25 cellular contexts compared by ENCODE assay signal in the genomic region with DNA sequence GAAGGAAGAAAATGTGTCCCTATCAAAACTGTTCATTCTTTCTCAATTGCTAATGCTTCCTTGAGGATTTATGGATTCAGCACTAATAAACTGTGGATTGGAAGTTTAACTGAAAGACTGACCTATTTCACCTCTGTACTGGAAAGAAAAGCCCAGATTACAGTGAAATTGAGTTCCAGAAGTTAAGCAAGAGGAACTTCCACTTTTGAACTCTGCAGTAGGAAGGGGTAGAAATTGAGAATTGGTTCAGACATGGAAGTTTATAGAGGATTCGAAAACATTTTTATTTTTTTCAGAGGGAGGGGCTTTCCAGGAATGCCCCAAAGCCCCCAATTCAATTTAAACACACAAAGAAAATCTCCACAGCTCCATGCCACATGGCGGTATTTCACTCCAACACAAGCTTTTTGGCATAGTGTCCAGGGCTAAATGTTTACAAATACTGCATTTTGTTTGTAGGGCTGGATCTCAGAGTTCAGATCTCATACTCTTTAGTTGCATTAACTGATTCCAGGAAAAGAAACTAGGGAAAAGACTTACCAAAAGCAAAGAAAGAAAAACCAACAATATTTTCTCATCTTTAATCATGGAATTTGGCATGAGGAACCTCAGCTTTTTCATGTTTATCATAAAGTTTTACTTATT.
"Had no signal": no experiment of that assay in that cellular context is flagged by ENCODE, and none has a peak within 500 bp of the region (broad histone marks: within the 10 kb centered on the region; RNA-seq: fewer than 3 reads in every experiment).

No MANE protein-coding gene starts in this region.

- H3K4me3 ChIP-seq: lower lobe of right lung, neural progenitor cell, ovary, right atrium auricular region, skin epidermis, stomach, testis, thyroid gland, transverse colon, upper lobe of left lung, vagina had no signal

- H3K27ac ChIP-seq: lower lobe of right lung, neural progenitor cell, ovary, right atrium auricular region, skin epidermis, stomach, testis, thyroid gland, transverse colon, vagina had no signal

- H3K4me2 ChIP-seq: neural progenitor cell had no signal

- H3K27me3 ChIP-seq: neural progenitor cell, ovary, right atrium auricular region, testis, thyroid gland, transverse colon, upper lobe of left lung, vagina had no signal

- H3K4me1 ChIP-seq: lower lobe of right lung, stomach, testis, thyroid gland, transverse colon had no signal

- DNase-seq: islet precursor cell; left ventricle myocardium superior; lower lobe of right lung; mammary epithelial cell; mesendoderm; naive B cell; natural killer cell; nephron progenitor cell; ovary; stimulated activated CD4-positive, alpha-beta T cell treated with anti-CD3 and anti-CD28 coated beads, Interleukin-12 subunit alpha, Interleukin-12 subunit beta, amount 100 ng/mL, for 4 hours; stimulated activated CD4-positive, alpha-beta T cell treated with anti-CD3 and anti-CD28 coated beads, Interleukin-15, amount 100 ng/mL, for 24 hours; stimulated activated CD4-positive, alpha-beta T cell treated with anti-CD3 and anti-CD28 coated beads, Interleukin-2, amount 100 ng/mL, for 24 hours; stimulated activated CD4-positive, alpha-beta T cell treated with anti-CD3 and anti-CD28 coated beads, Interleukin-4, amount 100 ng/mL, for 1 hour; stimulated activated naive B cell treated with anti-CD40 and anti-IgM and Interleukin-4, amounts not matched to agents 10 μg/mL and 1 μg/mL and 100 μg/mL, for 72 hours; stimulated activated naive CD8-positive, alpha-beta T cell treated with anti-CD3 and anti-CD28 coated beads, Interleukin-15, Interleukin-2, amounts not matched to agents 100 U/mL and 50 U/mL, for 24 hours; stomach; testis; thyroid gland; transverse colon; upper lobe of left lung had no signal

- ATAC-seq: left ventricle myocardium superior; sciatic nerve; stimulated activated naive B cell treated with anti-CD40 and anti-IgM and Interleukin-4, amounts not matched to agents 10 μg/mL and 1 μg/mL and 100 μg/mL, for 72 hours; stimulated activated naive CD8-positive, alpha-beta T cell treated with anti-CD3 and anti-CD28 coated beads, Interleukin-15, Interleukin-2, amounts not matched to agents 100 U/mL and 50 U/mL, for 24 hours had no signal

- H3K9ac ChIP-seq: neural progenitor cell had no signal

- H3K36me3 ChIP-seq: lower lobe of right lung, neural progenitor cell, ovary, right atrium auricular region, stomach, thyroid gland, transverse colon, upper lobe of left lung, vagina had no signal

- H3K9me3 ChIP-seq: lower lobe of right lung, ovary, right atrium auricular region, stomach, testis, thyroid gland, transverse colon, upper lobe of left lung, vagina had no signal
